ENCODE assay signal across 1 cellular context in the genomic region with DNA sequence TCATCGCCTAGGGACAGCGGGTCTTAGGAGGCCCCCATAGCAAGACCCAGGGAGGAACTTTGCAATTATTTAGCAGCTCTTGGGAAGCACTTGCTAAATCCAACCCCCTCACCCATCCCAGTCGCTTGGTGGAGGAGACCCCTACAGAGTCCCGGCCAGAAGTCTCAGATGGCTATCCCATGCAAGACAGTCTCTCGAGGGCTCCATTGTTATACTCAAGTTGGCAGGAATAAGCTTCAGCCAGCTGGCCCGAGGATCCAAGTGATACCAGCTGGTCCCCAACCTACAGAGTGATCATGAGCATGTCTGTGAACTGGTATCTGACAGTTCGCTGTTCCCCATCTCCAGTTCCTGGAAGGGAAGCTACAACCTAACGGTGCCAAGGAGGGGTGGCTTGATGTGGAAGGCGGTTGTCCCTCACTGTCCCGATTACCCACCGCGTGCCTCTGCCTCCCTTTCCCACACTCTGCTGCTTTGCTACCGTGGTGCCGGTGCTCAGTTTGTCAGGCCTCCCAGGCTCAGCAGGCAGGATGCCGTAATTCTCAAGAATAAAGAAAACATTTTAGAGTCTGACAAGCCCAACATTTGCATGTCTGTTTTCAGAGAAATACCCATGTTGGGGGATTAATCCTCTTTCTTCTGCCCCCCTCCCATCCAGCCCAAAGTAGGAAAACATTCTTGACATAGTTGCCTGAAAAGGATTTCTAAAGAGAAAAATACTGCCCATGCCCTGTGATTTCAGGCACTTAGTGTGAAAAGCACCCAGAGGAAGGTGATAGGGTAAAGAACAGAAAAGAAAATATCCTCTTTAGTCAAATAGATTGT.
A peak's percentile ranks its signal among the peaks of the same experiment; 100 is the strongest.
TF ChIP-seq lines count a peak whose summit lies in the region.

No MANE protein-coding gene starts in this region.

TF ChIP-seq in WTC11, 78 proteins besides CTCF, POLR2A, EP300 and RAD21 (continued from another document):
- TF ChIP-seq, protein P1, sequence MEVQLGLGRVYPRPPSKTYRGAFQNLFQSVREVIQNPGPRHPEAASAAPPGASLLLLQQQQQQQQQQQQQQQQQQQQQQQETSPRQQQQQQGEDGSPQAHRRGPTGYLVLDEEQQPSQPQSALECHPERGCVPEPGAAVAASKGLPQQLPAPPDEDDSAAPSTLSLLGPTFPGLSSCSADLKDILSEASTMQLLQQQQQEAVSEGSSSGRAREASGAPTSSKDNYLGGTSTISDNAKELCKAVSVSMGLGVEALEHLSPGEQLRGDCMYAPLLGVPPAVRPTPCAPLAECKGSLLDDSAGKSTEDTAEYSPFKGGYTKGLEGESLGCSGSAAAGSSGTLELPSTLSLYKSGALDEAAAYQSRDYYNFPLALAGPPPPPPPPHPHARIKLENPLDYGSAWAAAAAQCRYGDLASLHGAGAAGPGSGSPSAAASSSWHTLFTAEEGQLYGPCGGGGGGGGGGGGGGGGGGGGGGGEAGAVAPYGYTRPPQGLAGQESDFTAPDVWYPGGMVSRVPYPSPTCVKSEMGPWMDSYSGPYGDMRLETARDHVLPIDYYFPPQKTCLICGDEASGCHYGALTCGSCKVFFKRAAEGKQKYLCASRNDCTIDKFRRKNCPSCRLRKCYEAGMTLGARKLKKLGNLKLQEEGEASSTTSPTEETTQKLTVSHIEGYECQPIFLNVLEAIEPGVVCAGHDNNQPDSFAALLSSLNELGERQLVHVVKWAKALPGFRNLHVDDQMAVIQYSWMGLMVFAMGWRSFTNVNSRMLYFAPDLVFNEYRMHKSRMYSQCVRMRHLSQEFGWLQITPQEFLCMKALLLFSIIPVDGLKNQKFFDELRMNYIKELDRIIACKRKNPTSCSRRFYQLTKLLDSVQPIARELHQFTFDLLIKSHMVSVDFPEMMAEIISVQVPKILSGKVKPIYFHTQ (CRISPR knock-in tag; IDR thresholded peaks at IDR 0.05): no peak
- TF ChIP-seq, protein P2, sequence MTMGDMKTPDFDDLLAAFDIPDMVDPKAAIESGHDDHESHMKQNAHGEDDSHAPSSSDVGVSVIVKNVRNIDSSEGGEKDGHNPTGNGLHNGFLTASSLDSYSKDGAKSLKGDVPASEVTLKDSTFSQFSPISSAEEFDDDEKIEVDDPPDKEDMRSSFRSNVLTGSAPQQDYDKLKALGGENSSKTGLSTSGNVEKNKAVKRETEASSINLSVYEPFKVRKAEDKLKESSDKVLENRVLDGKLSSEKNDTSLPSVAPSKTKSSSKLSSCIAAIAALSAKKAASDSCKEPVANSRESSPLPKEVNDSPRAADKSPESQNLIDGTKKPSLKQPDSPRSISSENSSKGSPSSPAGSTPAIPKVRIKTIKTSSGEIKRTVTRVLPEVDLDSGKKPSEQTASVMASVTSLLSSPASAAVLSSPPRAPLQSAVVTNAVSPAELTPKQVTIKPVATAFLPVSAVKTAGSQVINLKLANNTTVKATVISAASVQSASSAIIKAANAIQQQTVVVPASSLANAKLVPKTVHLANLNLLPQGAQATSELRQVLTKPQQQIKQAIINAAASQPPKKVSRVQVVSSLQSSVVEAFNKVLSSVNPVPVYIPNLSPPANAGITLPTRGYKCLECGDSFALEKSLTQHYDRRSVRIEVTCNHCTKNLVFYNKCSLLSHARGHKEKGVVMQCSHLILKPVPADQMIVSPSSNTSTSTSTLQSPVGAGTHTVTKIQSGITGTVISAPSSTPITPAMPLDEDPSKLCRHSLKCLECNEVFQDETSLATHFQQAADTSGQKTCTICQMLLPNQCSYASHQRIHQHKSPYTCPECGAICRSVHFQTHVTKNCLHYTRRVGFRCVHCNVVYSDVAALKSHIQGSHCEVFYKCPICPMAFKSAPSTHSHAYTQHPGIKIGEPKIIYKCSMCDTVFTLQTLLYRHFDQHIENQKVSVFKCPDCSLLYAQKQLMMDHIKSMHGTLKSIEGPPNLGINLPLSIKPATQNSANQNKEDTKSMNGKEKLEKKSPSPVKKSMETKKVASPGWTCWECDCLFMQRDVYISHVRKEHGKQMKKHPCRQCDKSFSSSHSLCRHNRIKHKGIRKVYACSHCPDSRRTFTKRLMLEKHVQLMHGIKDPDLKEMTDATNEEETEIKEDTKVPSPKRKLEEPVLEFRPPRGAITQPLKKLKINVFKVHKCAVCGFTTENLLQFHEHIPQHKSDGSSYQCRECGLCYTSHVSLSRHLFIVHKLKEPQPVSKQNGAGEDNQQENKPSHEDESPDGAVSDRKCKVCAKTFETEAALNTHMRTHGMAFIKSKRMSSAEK (CRISPR knock-in tag; IDR thresholded peaks at IDR 0.05; ENCODE audit: borderline replicate concordance): 0 out of 2 replicates have a peak, but pooled peaks have one; percentile 75
- no peak for TF ChIP-seq CBFB (CRISPR knock-in tag; IDR thresholded peaks at IDR 0.05; ENCODE audit: low read depth)
- no peak for TF ChIP-seq ZNF138 (CRISPR knock-in tag; conservative IDR thresholded peaks at IDR 0.05)
- TF ChIP-seq, protein P3, sequence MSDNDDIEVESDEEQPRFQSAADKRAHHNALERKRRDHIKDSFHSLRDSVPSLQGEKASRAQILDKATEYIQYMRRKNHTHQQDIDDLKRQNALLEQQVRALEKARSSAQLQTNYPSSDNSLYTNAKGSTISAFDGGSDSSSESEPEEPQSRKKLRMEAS (CRISPR knock-in tag; IDR thresholded peaks at IDR 0.05): peak; percentile 83
- no peak for TF ChIP-seq TEAD4 (CRISPR knock-in tag; IDR thresholded peaks at IDR 0.05)
- TF ChIP-seq FOXK1 (CRISPR knock-in tag; IDR thresholded peaks at IDR 0.05): peak; percentile 59; the same call in 1 of the 2 replicates
- TF ChIP-seq SP1 (CRISPR knock-in tag; conservative IDR thresholded peaks at IDR 0.05): no peak
- TF ChIP-seq ETV6 (CRISPR knock-in tag; IDR thresholded peaks at IDR 0.05): peak; percentile 67; the same call in 1 of the 2 replicates
- TF ChIP-seq, protein P4, sequence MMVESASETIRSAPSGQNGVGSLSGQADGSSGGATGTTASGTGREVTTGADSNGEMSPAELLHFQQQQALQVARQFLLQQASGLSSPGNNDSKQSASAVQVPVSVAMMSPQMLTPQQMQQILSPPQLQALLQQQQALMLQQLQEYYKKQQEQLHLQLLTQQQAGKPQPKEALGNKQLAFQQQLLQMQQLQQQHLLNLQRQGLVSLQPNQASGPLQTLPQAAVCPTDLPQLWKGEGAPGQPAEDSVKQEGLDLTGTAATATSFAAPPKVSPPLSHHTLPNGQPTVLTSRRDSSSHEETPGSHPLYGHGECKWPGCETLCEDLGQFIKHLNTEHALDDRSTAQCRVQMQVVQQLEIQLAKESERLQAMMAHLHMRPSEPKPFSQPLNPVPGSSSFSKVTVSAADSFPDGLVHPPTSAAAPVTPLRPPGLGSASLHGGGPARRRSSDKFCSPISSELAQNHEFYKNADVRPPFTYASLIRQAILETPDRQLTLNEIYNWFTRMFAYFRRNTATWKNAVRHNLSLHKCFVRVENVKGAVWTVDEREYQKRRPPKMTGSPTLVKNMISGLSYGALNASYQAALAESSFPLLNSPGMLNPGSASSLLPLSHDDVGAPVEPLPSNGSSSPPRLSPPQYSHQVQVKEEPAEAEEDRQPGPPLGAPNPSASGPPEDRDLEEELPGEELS (CRISPR knock-in tag; IDR thresholded peaks at IDR 0.05): peak; percentile 29; the same call in 1 of the 2 replicates
